Comparison of ENCODE assay signal across 21 cellular contexts in genomic region chr3:37214076-37214475, GRCh38.
"Had no signal": no experiment of that assay in that cellular context is flagged by ENCODE, and none has a peak within 500 bp of the region (broad histone marks: within the 10 kb centered on the region; RNA-seq: fewer than 3 reads in every experiment).

No MANE protein-coding gene starts in this region.

- H3K27me3 Mint-ChIP-seq: activated CD4-positive, alpha-beta memory T cell treated with anti-CD3 and anti-CD28 coated beads, Interleukin-2, amount 10 ng/mL, durations not matched to agents 7 days and 5 days; activated CD8-positive, alpha-beta memory T cell treated with anti-CD3 and anti-CD28 coated beads, Interleukin-2, amount 10 ng/mL, durations not matched to agents 7 days and 5 days; activated naive CD8-positive, alpha-beta T cell treated with anti-CD3 and anti-CD28 coated beads, Interleukin-2, amount 50 U/mL, for 24 hours; brain had no signal

- H3K27me3 ChIP-seq: dorsolateral prefrontal cortex, stomach, vagina had no signal

- ATAC-seq: activated CD8-positive, alpha-beta memory T cell treated with anti-CD3 and anti-CD28 coated beads, Interleukin-2, amount 10 ng/mL, durations not matched to agents 7 days and 5 days; activated naive CD8-positive, alpha-beta T cell treated with anti-CD3 and anti-CD28 coated beads, Interleukin-2, amount 50 U/mL, for 24 hours had no signal

- H3K9me3 Mint-ChIP-seq: activated naive CD8-positive, alpha-beta T cell treated with anti-CD3 and anti-CD28 coated beads, Interleukin-2, amount 50 U/mL, for 24 hours; brain; mesothelial cell of epicardium had no signal

- H3K36me3 Mint-ChIP-seq: brain, mesothelial cell of epicardium had no signal

- H3K27ac ChIP-seq: psoas muscle, stomach, vagina had no signal

- H3K27ac Mint-ChIP-seq: activated CD4-positive, alpha-beta memory T cell treated with anti-CD3 and anti-CD28 coated beads, Interleukin-2, amount 10 ng/mL, durations not matched to agents 7 days and 5 days; activated CD8-positive, alpha-beta memory T cell treated with anti-CD3 and anti-CD28 coated beads, Interleukin-2, amount 10 ng/mL, durations not matched to agents 7 days and 5 days; activated naive CD8-positive, alpha-beta T cell treated with anti-CD3 and anti-CD28 coated beads, Interleukin-2, amount 50 U/mL, for 24 hours; brain; mesothelial cell of epicardium had no signal

- H3K4me3 ChIP-seq: dorsolateral prefrontal cortex, lung, psoas muscle, skin epidermis, stomach, vagina had no signal

- H3K9me3 ChIP-seq: psoas muscle, vagina had no signal

- DNase-seq: activated CD4-positive, alpha-beta memory T cell treated with anti-CD3 and anti-CD28 coated beads, Interleukin-2, amount 10 ng/mL, durations not matched to agents 7 days and 5 days; activated CD4-positive, alpha-beta T cell treated with anti-CD3 and anti-CD28 coated beads for 48 hours; activated CD4-positive, CD25-positive, alpha-beta regulatory T cell; activated CD8-positive, alpha-beta memory T cell treated with anti-CD3 and anti-CD28 coated beads, Interleukin-2, amount 10 ng/mL, durations not matched to agents 7 days and 5 days; activated naive CD4-positive, alpha-beta T cell treated with Interleukin-2 at 50 U/mL for 16 hours; activated naive CD8-positive, alpha-beta T cell treated with anti-CD3 and anti-CD28 coated beads, Interleukin-2, amount 50 U/mL, for 24 hours; anterior cingulate cortex; caudate nucleus; dorsolateral prefrontal cortex; foreskin melanocyte; head of caudate nucleus; psoas muscle; right cardiac atrium; stimulated activated CD4-positive, alpha-beta T cell treated with anti-CD3 and anti-CD28 coated beads, Interleukin-2, amount 100 ng/mL, for 48 hours; stomach had no signal

- H3K4me1 ChIP-seq: psoas muscle, vagina had no signal

- H3K36me3 ChIP-seq: stomach, vagina had no signal

- H3K4me3 Mint-ChIP-seq: activated CD4-positive, alpha-beta memory T cell treated with anti-CD3 and anti-CD28 coated beads, Interleukin-2, amount 10 ng/mL, durations not matched to agents 7 days and 5 days; activated CD8-positive, alpha-beta memory T cell treated with anti-CD3 and anti-CD28 coated beads, Interleukin-2, amount 10 ng/mL, durations not matched to agents 7 days and 5 days; activated naive CD8-positive, alpha-beta T cell treated with anti-CD3 and anti-CD28 coated beads, Interleukin-2, amount 50 U/mL, for 24 hours; brain; mesothelial cell of epicardium; neural crest cell had no signal

- H3K4me1 Mint-ChIP-seq: neural crest cell had no signal
